In genomic region chr1:2854151-2854550, GRCh38 we compare ENCODE assay signal across 12 cellular contexts. TPM values are rescaled to one million over a fixed set of nuclear protein-coding genes. Genes with fewer than 3 reads are reported as not detected.
A peak's percentile ranks its signal among the peaks of the same experiment; 100 is the strongest.
DNase-seq lines count a peak whose midpoint lies in the region; ATAC-seq and TF ChIP-seq lines count a peak whose summit lies in the region.
"Had no signal": no experiment of that assay in that cellular context is flagged by ENCODE, and none has a peak within 500 bp of the region (broad histone marks: within the 10 kb centered on the region; RNA-seq: fewer than 3 reads in every experiment).

No MANE protein-coding gene starts in this region.

- TF ChIP-seq POLR2A in spleen (IDR thresholded peaks at IDR 0.05) = no peak

- H3K4me3 ChIP-seq in right atrium auricular region (no peak overlapping the region), lower lobe of right lung (no peak overlapping the region), spleen (no peak overlapping the region)
- H3K4me3 ChIP-seq: BLaER1 treated with 17β-estradiol and CSF1 and Interleukin-3, amounts not matched to agents 10 nM and 100 nM had no signal

- 82 to 94% (median 91%) methylated on average over 13 of the region's 13 CpGs for WGBS in spleen, 5 donors

- no peaks in the 10 kb centered on the region for H3K9me3 ChIP-seq in right atrium auricular region
- H3K9me3 ChIP-seq in lower lobe of right lung = no peaks in the 10 kb centered on the region
- H3K9me3 ChIP-seq in spleen = no peaks in the 10 kb centered on the region

- intact Hi-C loops in left ventricle myocardium superior (cut with micrococcal nuclease) (no loop called here), lower lobe of right lung (cut with DNase I) (no loop called here), spleen (cut with DNase I; ENCODE audit: low total_unique reads) (no loop called here)

- H3K27ac ChIP-seq in right atrium auricular region = no peak overlapping the region
- H3K27ac ChIP-seq in lower lobe of right lung = no peak overlapping the region
- no peak overlapping the region for H3K27ac ChIP-seq in spleen
- H3K27ac ChIP-seq: BLaER1 treated with 17β-estradiol and CSF1 and Interleukin-3, amounts not matched to agents 10 nM and 100 nM had no signal

- H3K36me3 ChIP-seq in right atrium auricular region = no peaks in the 10 kb centered on the region
- H3K36me3 ChIP-seq in lower lobe of right lung = no peaks in the 10 kb centered on the region
- no peaks in the 10 kb centered on the region for H3K36me3 ChIP-seq in spleen
- H3K36me3 ChIP-seq: BLaER1 treated with 17β-estradiol and CSF1 and Interleukin-3, amounts not matched to agents 10 nM and 100 nM had no signal

- TF ChIP-seq CTCF in right atrium auricular region (IDR thresholded peaks at IDR 0.05) = no peak
- no peak for TF ChIP-seq CTCF in lower lobe of right lung (IDR thresholded peaks at IDR 0.05)
- TF ChIP-seq CTCF in spleen (IDR thresholded peaks at IDR 0.05 in 8 of 11, conservative IDR thresholded peaks at IDR 0.05 in 3 of 11) = no peak

- H3K4me1 ChIP-seq in right atrium auricular region (no peaks in the 10 kb centered on the region), lower lobe of right lung (no peaks in the 10 kb centered on the region), spleen (no peaks in the 10 kb centered on the region)

- ATAC-seq in left ventricle myocardium superior (no peak), lower lobe of right lung (no peak)
- ATAC-seq: CD8-positive, alpha-beta T cell had no signal

- peak; percentile 14 for DNase-seq in left ventricle myocardium superior
- DNase-seq in right atrium auricular region (ENCODE audit: low spot score) = no peak
- DNase-seq in lower lobe of right lung = peak; percentile 24
- DNase-seq in spleen = peak; percentile 47
- DNase-seq in activated naive CD4-positive, alpha-beta T cell (lab: John Stamatoyannopoulos, UW) = no peak
- DNase-seq in OCI-M2 (lab: John Stamatoyannopoulos, UW; ENCODE audit: unreplicated experiment) = no peak
- DNase-seq: Calu3; CD8-positive, alpha-beta T cell; DND-41; H9 had no signal

- H3K27me3 ChIP-seq in right atrium auricular region (no peaks in the 10 kb centered on the region), lower lobe of right lung (ENCODE audit: low read depth) (peaks cover 16% of the 10 kb centered on the region), spleen (replicated peaks in 1 of 7) (peaks cover 0 to 55% (median 4%) of the 10 kb centered on the region in 7 donors)

RNA-seq across cellular contexts. Expression of gene TTC34, which starts 52.7 kb away (rescaled TPM):
- total RNA-seq in left ventricle myocardium superior (0.59 TPM), right atrium auricular region (under 1 TPM; 0.08 to 0.11 TPM), lower lobe of right lung (2.6 TPM), spleen (1 to 10 TPM in 6 of 7 donors, under 1 TPM in 1; 0.64 to 2.8 (median 1.8) TPM)
- polyA plus RNA-seq in spleen = under 1 TPM; 0.09 to 0.51 (median 0.13) TPM
- total RNA-seq: A172 had no signal

Comparison
In these comparisons a context has a peak if more than half of its experiments do, and no peak if none do; other contexts are left out.
1. DNase-seq: peak in left ventricle myocardium superior (single experiment), lower lobe of right lung (single experiment) and spleen (single experiment); none in right atrium auricular region (single experiment), activated naive CD4-positive, alpha-beta T cell (0 of 4) and OCI-M2 (single experiment).